30 cellular contexts compared by ENCODE assay signal in genomic region chr12:82461393-82461792, GRCh38.
DNase-seq lines count a peak whose midpoint lies in the region; ATAC-seq and TF ChIP-seq lines count a peak whose summit lies in the region.
"Had no signal": no experiment of that assay in that cellular context is flagged by ENCODE, and none has a peak within 500 bp of the region (broad histone marks: within the 10 kb centered on the region; RNA-seq: fewer than 3 reads in every experiment).

No MANE protein-coding gene starts in this region.

- no peak overlapping the region for H3K9ac ChIP-seq in mammary epithelial cell (ENCODE audit: insufficient read depth, low read length)

- in situ Hi-C loops in mammary epithelial cell (cut with MboI; ENCODE audit: low sequenced_read_pairs in 2 of 2) = no loop called here

- no peak overlapping the region for H3K4me3 Mint-ChIP-seq in MCF 10A (ENCODE audit: unreplicated experiment)
- H3K4me3 Mint-ChIP-seq: activated CD8-positive, alpha-beta T cell treated with anti-CD3 and anti-CD28 coated beads for 36 hours; H9; stimulated activated naive CD8-positive, alpha-beta T cell treated with anti-CD3 and anti-CD28 coated beads, Interleukin-15, amount 100 ng/mL, for 72 hours had no signal

- DNase-seq in MCF 10A (ENCODE audit: unreplicated experiment) = peak; percentile 7
- DNase-seq in breast epithelium (ENCODE audit: low spot score in 2 of 2) = no peak
- DNase-seq in mammary epithelial cell = no peak
- DNase-seq in glomerular endothelial cell (ENCODE audit: extremely low read depth, low read depth, low spot score) = peak; percentile 25
- peak; percentile 90 for DNase-seq in renal cortical epithelial cell (ENCODE audit: low read depth)
- DNase-seq in activated naive CD4-positive, alpha-beta T cell (lab: John Stamatoyannopoulos, UW) = no peak
- DNase-seq: activated CD4-positive, alpha-beta T cell treated with anti-CD3 and anti-CD28 coated beads for 1 hour; activated CD8-positive, alpha-beta memory T cell treated with anti-CD3 and anti-CD28 coated beads, Interleukin-2, amount 50 U/mL, for 48 hours; activated CD8-positive, alpha-beta T cell treated with anti-CD3 and anti-CD28 coated beads for 36 hours; activated naive CD4-positive, alpha-beta T cell treated with anti-CD3 and anti-CD28 coated beads, Interleukin-2, amount 50 U/mL, for 16 hours; amniotic stem cell; effector memory CD4-positive, alpha-beta T cell; EL; H9; KG1; NCI-H1417 treated with DMSO at 0.1 percent for 48 hours; NCI-H2029 treated with DMSO at 0.1 percent for 48 hours; NCI-H69; pancreas; SHP77 treated with DMSO at 0.1 percent for 48 hours; stimulated activated CD8-positive, alpha-beta memory T cell treated with anti-CD3 and anti-CD28 coated beads, Interleukin-4, amount 100 ng/mL, for 48 hours; stimulated activated naive CD8-positive, alpha-beta T cell treated with anti-CD3 and anti-CD28 coated beads, Interleukin-15, amount 100 ng/mL, for 72 hours; uterus had no signal

- no peak for TF ChIP-seq CTCF in MCF 10A (IDR thresholded peaks at IDR 0.05; ENCODE audit: unreplicated experiment)
- TF ChIP-seq CTCF in breast epithelium (IDR thresholded peaks at IDR 0.05) = no peak
- TF ChIP-seq CTCF in mammary epithelial cell (conservative IDR thresholded peaks at IDR 0.05 in 1 of 2, IDR thresholded peaks at IDR 0.05 in 1 of 2; ENCODE audit: extremely low read depth in 1 of 2, insufficient read depth in 1 of 2, low read depth in 1 of 2, low read length in 2 of 2) = no peak

- no peak overlapping the region for H2AFZ ChIP-seq in mammary epithelial cell (ENCODE audit: low read depth, low read length)

- POLR2A ChIA-PET in MCF 10A (lab: Yijun Ruan, JAX) = no interaction called here

- H3K27me3 ChIP-seq in breast epithelium = no peaks in the 10 kb centered on the region
- H3K27me3 ChIP-seq in mammary epithelial cell (ENCODE audit: insufficient read depth, low read length) = no peaks in the 10 kb centered on the region
- H3K27me3 ChIP-seq: esophagus muscularis mucosa, foreskin keratinocyte, pancreas, right atrium auricular region, uterus had no signal

- CTCF ChIA-PET in MCF 10A (lab: Yijun Ruan, JAX) (no interaction called here), mammary epithelial cell (lab: Charles Lee; ENCODE audit: low non-redundant PET) (no interaction called here)

- peaks cover 5% of the 10 kb centered on the region for H3K36me3 Mint-ChIP-seq in MCF 10A (ENCODE audit: insufficient read depth, unreplicated experiment)

- ATAC-seq in GM19035 (IDR thresholded peaks at IDR 0.05; ENCODE audit: unreplicated experiment) (no peak), HG03135 (IDR thresholded peaks at IDR 0.05; ENCODE audit: unreplicated experiment) (no peak)
- ATAC-seq: activated CD8-positive, alpha-beta T cell treated with anti-CD3 and anti-CD28 coated beads for 36 hours had no signal

- no peaks in the 10 kb centered on the region for H3K9me3 ChIP-seq in breast epithelium
- H3K9me3 ChIP-seq in mammary epithelial cell (replicated peaks; ENCODE audit: insufficient read depth, low read length) = no peaks in the 10 kb centered on the region
- H3K9me3 ChIP-seq: esophagus muscularis mucosa, pancreas, right atrium auricular region, thoracic aorta, uterus had no signal

- no TSS peak for BruUV-seq in MCF 10A (replicated peaks; lab: Mats Ljungman, UMichigan)
- no TSS peak for BruUV-seq in mammary epithelial cell (replicated peaks; lab: Mats Ljungman, UMichigan)

- H3K4me1 ChIP-seq in breast epithelium = no peaks in the 10 kb centered on the region
- H3K4me1 ChIP-seq in mammary epithelial cell (ENCODE audit: insufficient read depth, low read length) = peaks cover 7% of the 10 kb centered on the region
- H3K4me1 ChIP-seq: esophagus muscularis mucosa, right atrium auricular region, uterus had no signal

- intact Hi-C loops in MCF 10A (cut with micrococcal nuclease) (no loop called here), breast epithelium (cut with DNase I; ENCODE audit: low total_unique reads) (no loop called here), mammary epithelial cell (cut with micrococcal nuclease) (no loop called here)

- H3K4me3 ChIP-seq in breast epithelium = no peak overlapping the region
- no peak overlapping the region for H3K4me3 ChIP-seq in mammary epithelial cell (replicated peaks in 1 of 3; ENCODE audit: insufficient read depth in 1 of 3, low read depth in 2 of 3, low read length in 3 of 3)
- H3K4me3 ChIP-seq: esophagus muscularis mucosa, lung, pancreas, right atrium auricular region, thoracic aorta, uterus had no signal

- H3K9me3 Mint-ChIP-seq in MCF 10A (ENCODE audit: unreplicated experiment) = no peaks in the 10 kb centered on the region
- H3K9me3 Mint-ChIP-seq: activated CD8-positive, alpha-beta T cell treated with anti-CD3 and anti-CD28 coated beads for 36 hours; H9; stimulated activated naive CD8-positive, alpha-beta T cell treated with anti-CD3 and anti-CD28 coated beads, Interleukin-15, amount 100 ng/mL, for 72 hours had no signal

- peak overlapping the region; percentile 56 for H3K4me2 ChIP-seq in mammary epithelial cell (ENCODE audit: insufficient read depth, low read depth, low read length)

- TF ChIP-seq POLR2A in breast epithelium (IDR thresholded peaks at IDR 0.05) = no peak

- WGBS in mammary epithelial cell (ENCODE audit: low coverage, missing lambda C conversion rate) = 92% methylated on average over 1 of the region's 1 CpG

- peaks cover 12% of the 10 kb centered on the region for H3K4me1 Mint-ChIP-seq in MCF 10A (ENCODE audit: insufficient read depth, unreplicated experiment)
- H3K4me1 Mint-ChIP-seq: H9; stimulated activated naive CD8-positive, alpha-beta T cell treated with anti-CD3 and anti-CD28 coated beads, Interleukin-15, amount 100 ng/mL, for 72 hours had no signal

- H3K27ac ChIP-seq in breast epithelium (no peak overlapping the region), mammary epithelial cell (ENCODE audit: insufficient read depth, low read depth, low read length) (no peak overlapping the region)
- H3K27ac ChIP-seq: esophagus muscularis mucosa, foreskin keratinocyte, pancreas, right atrium auricular region, thoracic aorta, uterus had no signal

- dilution Hi-C loops in mammary epithelial cell (cut with HindIII; ENCODE audit: low sequenced_read_pairs) = no loop called here

- peak overlapping the region; percentile 27 for H3K27ac Mint-ChIP-seq in MCF 10A (ENCODE audit: low read depth, unreplicated experiment)
- H3K27ac Mint-ChIP-seq: activated CD8-positive, alpha-beta T cell treated with anti-CD3 and anti-CD28 coated beads for 36 hours; H9 had no signal

- no peaks in the 10 kb centered on the region for H4K20me1 ChIP-seq in mammary epithelial cell (ENCODE audit: insufficient read depth, low read length)

- H3K27me3 Mint-ChIP-seq in MCF 10A (ENCODE audit: insufficient read depth, unreplicated experiment) = no peaks in the 10 kb centered on the region
- H3K27me3 Mint-ChIP-seq: activated CD8-positive, alpha-beta T cell treated with anti-CD3 and anti-CD28 coated beads for 36 hours; stimulated activated naive CD8-positive, alpha-beta T cell treated with anti-CD3 and anti-CD28 coated beads, Interleukin-15, amount 100 ng/mL, for 72 hours had no signal

- H3K79me2 ChIP-seq in mammary epithelial cell (ENCODE audit: insufficient read depth, low read length) = no peaks in the 10 kb centered on the region

- no peaks in the 10 kb centered on the region for H3K36me3 ChIP-seq in breast epithelium
- H3K36me3 ChIP-seq in mammary epithelial cell (ENCODE audit: insufficient read depth, low read length) = no peaks in the 10 kb centered on the region
- H3K36me3 ChIP-seq: pancreas, right atrium auricular region, uterus had no signal

Comparison
In these comparisons a context has a peak if more than half of its experiments do, and no peak if none do; other contexts are left out.
1. DNase-seq: peak in MCF 10A (single experiment), glomerular endothelial cell (single experiment) and renal cortical epithelial cell (single experiment); none in breast epithelium (0 of 2), mammary epithelial cell (single experiment) and activated naive CD4-positive, alpha-beta T cell (0 of 4).